Comparison of ENCODE assay signal across 10 cellular contexts in the genomic region with DNA sequence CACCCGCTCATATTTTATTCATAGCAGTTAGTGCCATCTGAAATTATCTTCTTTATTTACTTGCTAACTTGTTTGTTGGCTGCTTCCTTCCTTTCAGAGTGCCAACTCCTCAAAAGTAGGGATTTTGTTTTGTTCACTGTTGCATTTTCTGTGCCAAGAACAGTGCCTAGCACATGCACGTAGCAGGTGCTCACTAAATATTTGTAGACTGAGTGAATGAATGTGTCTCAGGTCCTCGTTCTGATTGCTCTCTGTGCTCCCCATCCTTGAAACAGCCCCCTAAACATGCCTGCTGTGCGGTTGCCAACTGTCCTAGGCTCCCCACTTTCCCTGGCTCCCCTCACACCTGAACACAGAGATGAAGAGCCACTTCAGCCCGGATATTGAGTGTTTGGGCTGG. TPM values are rescaled to one million over a fixed set of nuclear protein-coding genes. Genes with fewer than 3 reads are reported as not detected.
DNase-seq lines count a peak whose midpoint lies in the region; ATAC-seq and TF ChIP-seq lines count a peak whose summit lies in the region.
"Had no signal": no experiment of that assay in that cellular context is flagged by ENCODE, and none has a peak within 500 bp of the region (broad histone marks: within the 10 kb centered on the region; RNA-seq: fewer than 3 reads in every experiment).

No MANE protein-coding gene starts in this region.

- intact Hi-C loops in ascending aorta (cut with DNase I), result no loop called here
- intact Hi-C loops in cardiac septum (cut with DNase I), result no loop called here
- intact Hi-C loops in Right ventricle myocardium superior (cut with DNase I), result no loop called here

- H3K36me3 Mint-ChIP-seq in T-helper 1 cell treated with Interleukin-12 subunit alpha and Interleukin-12 subunit beta and Interleukin-4 antibody, amounts not matched to agents 30 μg/mL and 1 μg/mL, for 36 hours (ENCODE audit: low read depth), result peaks cover 8% of the 10 kb centered on the region

- peaks cover 17% of the 10 kb centered on the region for H3K4me1 Mint-ChIP-seq in T-helper 1 cell treated with Interleukin-12 subunit alpha and Interleukin-12 subunit beta and Interleukin-4 antibody, amounts not matched to agents 30 μg/mL and 1 μg/mL, for 36 hours (ENCODE audit: low read depth)

- peak overlapping the region; percentile 49 for H3K27ac Mint-ChIP-seq in T-helper 1 cell treated with Interleukin-12 subunit alpha and Interleukin-12 subunit beta and Interleukin-4 antibody, amounts not matched to agents 30 μg/mL and 1 μg/mL, for 36 hours

- no peaks in the 10 kb centered on the region for H3K9me3 Mint-ChIP-seq in T-helper 1 cell treated with Interleukin-12 subunit alpha and Interleukin-12 subunit beta and Interleukin-4 antibody, amounts not matched to agents 30 μg/mL and 1 μg/mL, for 36 hours

- no peaks in the 10 kb centered on the region for H3K27me3 Mint-ChIP-seq in T-helper 1 cell treated with Interleukin-12 subunit alpha and Interleukin-12 subunit beta and Interleukin-4 antibody, amounts not matched to agents 30 μg/mL and 1 μg/mL, for 36 hours (ENCODE audit: low read depth)

- peaks cover 18 to 24% of the 10 kb centered on the region in 2 donors for H3K36me3 ChIP-seq in ascending aorta

- TF ChIP-seq CTCF in ascending aorta (IDR thresholded peaks at IDR 0.05), result no peak

- peak overlapping the region; percentile 80 for H3K4me3 Mint-ChIP-seq in T-helper 1 cell treated with Interleukin-12 subunit alpha and Interleukin-12 subunit beta and Interleukin-4 antibody, amounts not matched to agents 30 μg/mL and 1 μg/mL, for 36 hours

- peaks cover 0 to 17% of the 10 kb centered on the region in 2 donors for H3K4me1 ChIP-seq in ascending aorta

- peak overlapping the region; percentile 90 to 93 for H3K4me3 ChIP-seq in ascending aorta

- H3K27me3 ChIP-seq in ascending aorta (no peaks in the 10 kb centered on the region), layer of hippocampus (ENCODE audit: control insufficient read depth, insufficient read depth, low read length) (no peaks in the 10 kb centered on the region)

- no peaks in the 10 kb centered on the region for H3K9me3 ChIP-seq in ascending aorta

- DNase-seq in T-helper 1 cell (no peak), ascending aorta (ENCODE audit: low spot score in 2 of 2) (no peak), cardiac septum (ENCODE audit: low spot score) (no peak), Right ventricle myocardium superior (no peak)
- DNase-seq: NCI-H345 had no signal

- ATAC-seq in HG02763 (IDR thresholded peaks at IDR 0.05; ENCODE audit: unreplicated experiment), result no peak
- no peak for ATAC-seq in Right ventricle myocardium superior (ENCODE audit: poor library complexity)

- H3K27ac ChIP-seq in ascending aorta (no peak overlapping the region), layer of hippocampus (ENCODE audit: low read depth, low read length) (peak overlapping the region; percentile 80), temporal lobe (ENCODE audit: low read depth, low read length) (peak overlapping the region; percentile 36)

RNA-seq across cellular contexts. Expression of gene GIPC1, which starts 1.5 kb away (rescaled TPM):
- total RNA-seq in ascending aorta (123 TPM), temporal lobe (25.3 TPM), cardiac septum (49.5 TPM), Right ventricle myocardium superior (48.9 TPM)

RNA-seq across cellular contexts. Expression of gene PTGER1, which starts 19.3 kb away (rescaled TPM):
- 17.1 TPM for total RNA-seq in ascending aorta
- not detected for total RNA-seq in temporal lobe
- total RNA-seq in cardiac septum, result not detected
- not detected for total RNA-seq in Right ventricle myocardium superior
- total RNA-seq: A172 had no signal

RNA-seq across cellular contexts. Expression of gene DNAJB1, which starts 23.7 kb away (rescaled TPM):
- total RNA-seq in ascending aorta (73.8 TPM), temporal lobe (29.3 TPM), cardiac septum (61.6 TPM), Right ventricle myocardium superior (43.0 TPM)

RNA-seq across cellular contexts. Expression of gene TECR, which starts 34.9 kb away (rescaled TPM):
- total RNA-seq in ascending aorta (88.7 TPM), temporal lobe (12.0 TPM), cardiac septum (62.0 TPM), Right ventricle myocardium superior (73.8 TPM)

Comparison
In these comparisons a context has a peak if more than half of its experiments do, and no peak if none do; other contexts are left out.
1. H3K27ac ChIP-seq: peak in layer of hippocampus (single experiment) and temporal lobe (single experiment); none in ascending aorta (0 of 2).
2. RNA of gene PTGER1, which starts 19.3 kb away (total RNA-seq): 17.1 TPM in ascending aorta (single experiment); not detected in cardiac septum (single experiment), not detected in Right ventricle myocardium superior (single experiment) and not detected in temporal lobe (single experiment); every median in the first group is over 10 times any median in the second.